ENCODE assay signal across 22 cellular contexts in genomic region chr14:68759912-68760311, GRCh38. TPM values are rescaled to one million over a fixed set of nuclear protein-coding genes. Genes with fewer than 3 reads are reported as not detected.
A peak's percentile ranks its signal among the peaks of the same experiment; 100 is the strongest.
DNase-seq lines count a peak whose midpoint lies in the region; TF ChIP-seq lines count a peak whose summit lies in the region.
"Had no signal": no experiment of that assay in that cellular context is flagged by ENCODE, and none has a peak within 500 bp of the region (broad histone marks: within the 10 kb centered on the region; RNA-seq: fewer than 3 reads in every experiment).

No MANE protein-coding gene starts in this region.

- no peaks in the 10 kb centered on the region for H3K36me3 Mint-ChIP-seq in neural crest cell (ENCODE audit: low read depth)
- H3K36me3 Mint-ChIP-seq in activated T-helper 2 cell treated with anti-CD3 and anti-CD28 coated beads, Interferon-gamma antibody, Interleukin-2, Interleukin-4, amounts not matched to agents 10 μg/mL and 5 μg/mL and 100 μg/mL, durations not matched to agents 14 hours and 24 hours and 36 hours (ENCODE audit: low read depth): no peaks in the 10 kb centered on the region
- H3K36me3 Mint-ChIP-seq in HFFc6 (ENCODE audit: low read depth): no peaks in the 10 kb centered on the region
- H3K36me3 Mint-ChIP-seq: CD8-positive, alpha-beta T cell had no signal

- peaks cover 2% of the 10 kb centered on the region for H3K9me3 Mint-ChIP-seq in neural crest cell
- H3K9me3 Mint-ChIP-seq in activated T-helper 2 cell treated with anti-CD3 and anti-CD28 coated beads, Interferon-gamma antibody, Interleukin-2, Interleukin-4, amounts not matched to agents 10 μg/mL and 5 μg/mL and 100 μg/mL, durations not matched to agents 14 hours and 24 hours and 36 hours: no peaks in the 10 kb centered on the region
- H3K9me3 Mint-ChIP-seq in HFFc6: no peaks in the 10 kb centered on the region
- H3K9me3 Mint-ChIP-seq: CD8-positive, alpha-beta T cell; GM23338 had no signal

- peak overlapping the region; percentile 12 for H3K27ac Mint-ChIP-seq in neural crest cell (ENCODE audit: unreplicated experiment)
- no peak overlapping the region for H3K27ac Mint-ChIP-seq in activated T-helper 2 cell treated with anti-CD3 and anti-CD28 coated beads, Interferon-gamma antibody, Interleukin-2, Interleukin-4, amounts not matched to agents 10 μg/mL and 5 μg/mL and 100 μg/mL, durations not matched to agents 14 hours and 24 hours and 36 hours
- H3K27ac Mint-ChIP-seq in HFFc6: no peak overlapping the region
- H3K27ac Mint-ChIP-seq: CD8-positive, alpha-beta T cell; GM23338 had no signal

- no peak overlapping the region for H3K4me3 ChIP-seq in epithelial cell of esophagus (ENCODE audit: low read length)
- H3K4me3 ChIP-seq: GM23338, HAP-1, K562, PC-9, SK-N-MC had no signal

- DNase-seq in activated effector memory CD4-positive, alpha-beta T cell treated with anti-CD3 and anti-CD28 coated beads, Interleukin-2, amount 50 U/mL, for 16 hours: peak; percentile 33
- no peak for DNase-seq in activated effector memory CD4-positive, alpha-beta T cell treated with Interleukin-2 at 50 U/mL for 16 hours
- peak; percentile 28 for DNase-seq in epithelial cell of esophagus (ENCODE audit: low read depth)
- no peak for DNase-seq in neural crest cell (ENCODE audit: low read depth, low spot score)
- DNase-seq in LoVo (ENCODE audit: low spot score): no peak
- DNase-seq in activated T-helper 2 cell treated with anti-CD3 and anti-CD28 coated beads, Interferon-gamma antibody, Interleukin-2, Interleukin-4, amounts not matched to agents 10 μg/mL and 5 μg/mL and 100 μg/mL, durations not matched to agents 14 hours and 24 hours and 36 hours (ENCODE audit: low spot score): no peak
- no peak for DNase-seq in HFFc6
- DNase-seq: BE2C; CD8-positive, alpha-beta T cell; MM.1S; NCI-H1048; NCI-H1417 treated with DMSO at 0.1 percent for 48 hours; NCI-H187; NCI-H446; NCI-H69; PC-9; RPMI8226; SHP77 had no signal

- H3K4me3 Mint-ChIP-seq in neural crest cell: no peak overlapping the region
- no peak overlapping the region for H3K4me3 Mint-ChIP-seq in activated T-helper 2 cell treated with anti-CD3 and anti-CD28 coated beads, Interferon-gamma antibody, Interleukin-2, Interleukin-4, amounts not matched to agents 10 μg/mL and 5 μg/mL and 100 μg/mL, durations not matched to agents 14 hours and 24 hours and 36 hours (ENCODE audit: low read depth)
- no peak overlapping the region for H3K4me3 Mint-ChIP-seq in HFFc6
- H3K4me3 Mint-ChIP-seq: CD8-positive, alpha-beta T cell; GM23338 had no signal

- H3K27me3 Mint-ChIP-seq in neural crest cell (ENCODE audit: low read depth): no peaks in the 10 kb centered on the region
- H3K27me3 Mint-ChIP-seq in activated T-helper 2 cell treated with anti-CD3 and anti-CD28 coated beads, Interferon-gamma antibody, Interleukin-2, Interleukin-4, amounts not matched to agents 10 μg/mL and 5 μg/mL and 100 μg/mL, durations not matched to agents 14 hours and 24 hours and 36 hours (ENCODE audit: low read depth): no peaks in the 10 kb centered on the region
- peaks cover 1% of the 10 kb centered on the region for H3K27me3 Mint-ChIP-seq in HFFc6 (ENCODE audit: insufficient read depth)

- TF ChIP-seq CTCF in epithelial cell of esophagus (IDR thresholded peaks at IDR 0.05; ENCODE audit: insufficient read depth, low read depth, low read length, missing control alignments): no peak
- no peak for TF ChIP-seq CTCF in neural crest cell (conservative IDR thresholded peaks at IDR 0.05)
- TF ChIP-seq CTCF in HFFc6 (IDR thresholded peaks at IDR 0.05): no peak

- intact Hi-C loops in activated T-helper 2 cell treated with anti-CD3 and anti-CD28 coated beads, Interferon-gamma antibody, Interleukin-2, Interleukin-4, amounts not matched to agents 10 μg/mL and 5 μg/mL and 100 μg/mL, durations not matched to agents 14 hours and 24 hours and 36 hours (cut with micrococcal nuclease): no loop called here

- H3K4me1 Mint-ChIP-seq in neural crest cell (peaks cover 35% of the 10 kb centered on the region), HFFc6 (ENCODE audit: low read depth) (peaks cover 19% of the 10 kb centered on the region)
- H3K4me1 Mint-ChIP-seq in activated T-helper 2 cell treated with anti-CD3 and anti-CD28 coated beads, Interferon-gamma antibody, Interleukin-2, Interleukin-4, amounts not matched to agents 10 μg/mL and 5 μg/mL and 100 μg/mL, durations not matched to agents 14 hours and 24 hours and 36 hours (ENCODE audit: low read depth): peaks cover 14% of the 10 kb centered on the region

RNA-seq across cellular contexts. Expression of gene ZFP36L1, which starts 33.0 kb away (rescaled TPM):
- total RNA-seq in neural crest cell: 289 and 298 TPM in 2 replicates
- total RNA-seq in activated T-helper 2 cell treated with anti-CD3 and anti-CD28 coated beads, Interferon-gamma antibody, Interleukin-2, Interleukin-4, amounts not matched to agents 10 μg/mL and 5 μg/mL and 100 μg/mL, durations not matched to agents 14 hours and 24 hours and 36 hours: 70.0 and 73.4 TPM in 2 replicates
- total RNA-seq in HFFc6 (2021; fragmentation: NEBNext Ultra II Directional; extraction: Animal tissue kit (Norgen Biotek cat#: 25700)): 100 to 1,000 TPM; 135 to 161 (median 144) TPM

Comparison
In these comparisons a context has a peak if more than half of its experiments do, and no peak if none do; other contexts are left out.
1. DNase-seq: peak in activated effector memory CD4-positive, alpha-beta T cell treated with anti-CD3 and anti-CD28 coated beads, Interleukin-2, amount 50 U/mL, for 16 hours (single experiment) and epithelial cell of esophagus (single experiment); none in activated effector memory CD4-positive, alpha-beta T cell treated with Interleukin-2 at 50 U/mL for 16 hours (single experiment), neural crest cell (single experiment), LoVo (single experiment), activated T-helper 2 cell treated with anti-CD3 and anti-CD28 coated beads, Interferon-gamma antibody, Interleukin-2, Interleukin-4, amounts not matched to agents 10 μg/mL and 5 μg/mL and 100 μg/mL, durations not matched to agents 14 hours and 24 hours and 36 hours (single experiment) and HFFc6 (single experiment).